ENCODE assay signal across 11 cellular contexts in genomic region chr2:231038483-231039293, GRCh38. TPM values are rescaled to one million over a fixed set of nuclear protein-coding genes. Genes with fewer than 3 reads are reported as not detected.
A peak's percentile ranks its signal among the peaks of the same experiment; 100 is the strongest.
DNase-seq lines count a peak whose midpoint lies in the region; ATAC-seq lines count a peak whose summit lies in the region.
"Had no signal": no experiment of that assay in that cellular context is flagged by ENCODE, and none has a peak within 500 bp of the region (broad histone marks: within the 10 kb centered on the region; RNA-seq: fewer than 3 reads in every experiment).

No MANE protein-coding gene starts in this region.

- H3K4me1 ChIP-seq in HAP-1 = no peaks in the 10 kb centered on the region

- peaks cover 60% of the 10 kb centered on the region for H3K27me3 Mint-ChIP-seq in activated CD8-positive, alpha-beta T cell treated with anti-CD3 and anti-CD28 coated beads, Interleukin-2, amount 10 ng/mL, durations not matched to agents 7 days and 5 days (ENCODE audit: low read depth)

- POLR2A ChIA-PET in activated CD8-positive, alpha-beta T cell treated with anti-CD3 and anti-CD28 coated beads, Interleukin-2, amount 10 ng/mL, durations not matched to agents 7 days and 5 days (lab: Charles Lee) = no interaction called here

- in situ Hi-C loops in HAP-1 (cut with MboI; ENCODE audit: low sequenced_read_pairs) = no loop called here

- ATAC-seq in activated CD8-positive, alpha-beta T cell treated with anti-CD3 and anti-CD28 coated beads, Interleukin-2, amount 10 ng/mL, durations not matched to agents 7 days and 5 days = no peak
- ATAC-seq in GM21717 (IDR thresholded peaks at IDR 0.05; ENCODE audit: unreplicated experiment) = no peak

- peaks cover 2% of the 10 kb centered on the region for H3K4me1 Mint-ChIP-seq in activated CD8-positive, alpha-beta T cell treated with anti-CD3 and anti-CD28 coated beads, Interleukin-2, amount 10 ng/mL, durations not matched to agents 7 days and 5 days (ENCODE audit: low read depth)

- H3K27me3 ChIP-seq in HAP-1 (ENCODE audit: low read depth) = peaks cover 27% of the 10 kb centered on the region

- H3K27ac Mint-ChIP-seq in activated CD8-positive, alpha-beta T cell treated with anti-CD3 and anti-CD28 coated beads, Interleukin-2, amount 10 ng/mL, durations not matched to agents 7 days and 5 days = no peak overlapping the region

- CTCF ChIA-PET in activated CD8-positive, alpha-beta T cell treated with anti-CD3 and anti-CD28 coated beads, Interleukin-2, amount 10 ng/mL, durations not matched to agents 7 days and 5 days (lab: Charles Lee) = no interaction called here

- H3K4me3 ChIP-seq in HAP-1 (peak overlapping the region; percentile 24), skeletal muscle cell (ENCODE audit: low read depth, low read length) (peak overlapping the region; percentile 43)

- peak overlapping the region; percentile 37 for H3K4me3 Mint-ChIP-seq in activated CD8-positive, alpha-beta T cell treated with anti-CD3 and anti-CD28 coated beads, Interleukin-2, amount 10 ng/mL, durations not matched to agents 7 days and 5 days

- no peaks in the 10 kb centered on the region for H3K36me3 Mint-ChIP-seq in activated CD8-positive, alpha-beta T cell treated with anti-CD3 and anti-CD28 coated beads, Interleukin-2, amount 10 ng/mL, durations not matched to agents 7 days and 5 days (ENCODE audit: low read depth)

- DNase-seq in HAP-1 (ENCODE audit: low spot score in 2 of 2) (no peak), iPS-NIHi11 (ENCODE audit: low spot score) (peak; percentile 24), skeletal muscle cell (ENCODE audit: low read depth) (no peak), HCEC 1CT (no peak)
- DNase-seq in activated CD8-positive, alpha-beta T cell treated with anti-CD3 and anti-CD28 coated beads, Interleukin-2, amount 10 ng/mL, durations not matched to agents 7 days and 5 days = no peak
- no peak for DNase-seq in stimulated activated naive CD4-positive, alpha-beta T cell treated with Interleukin-2 at 50 U/mL for 16 hours (lab: John Stamatoyannopoulos, UW)
- DNase-seq: activated CD4-positive, alpha-beta T cell treated with anti-CD3 and anti-CD28 coated beads, Interleukin-2, amount 50 U/mL, for 4 hours; GF-D8; SHP77 had no signal

- no peaks in the 10 kb centered on the region for H3K9me3 Mint-ChIP-seq in activated CD8-positive, alpha-beta T cell treated with anti-CD3 and anti-CD28 coated beads, Interleukin-2, amount 10 ng/mL, durations not matched to agents 7 days and 5 days (ENCODE audit: insufficient read depth)

- no peaks in the 10 kb centered on the region for H3K9me3 ChIP-seq in HAP-1

- H3K36me3 ChIP-seq in HAP-1 (replicated peaks) = no peaks in the 10 kb centered on the region

RNA-seq across cellular contexts. Expression of gene C2orf72, which starts 1.4 kb away (rescaled TPM):
- total RNA-seq in activated CD8-positive, alpha-beta T cell treated with anti-CD3 and anti-CD28 coated beads, Interleukin-2, amount 10 ng/mL, durations not matched to agents 7 days and 5 days = under 1 TPM; 0.16 to 0.34 TPM

RNA-seq across cellular contexts. Expression of gene PSMD1, which starts 18.0 kb away (rescaled TPM):
- total RNA-seq in activated CD8-positive, alpha-beta T cell treated with anti-CD3 and anti-CD28 coated beads, Interleukin-2, amount 10 ng/mL, durations not matched to agents 7 days and 5 days = 10 to 100 TPM; 92.8 to 94.1 TPM

RNA-seq across cellular contexts. Expression of gene SPATA3, which starts 42.8 kb away (rescaled TPM):
- total RNA-seq in activated CD8-positive, alpha-beta T cell treated with anti-CD3 and anti-CD28 coated beads, Interleukin-2, amount 10 ng/mL, durations not matched to agents 7 days and 5 days = under 1 TPM in 1 of 2 experiments, not detected in 1; 0.29 TPM
- total RNA-seq: glomerular endothelial cell had no signal
